8 cellular contexts compared by ENCODE assay signal in the genomic region with DNA sequence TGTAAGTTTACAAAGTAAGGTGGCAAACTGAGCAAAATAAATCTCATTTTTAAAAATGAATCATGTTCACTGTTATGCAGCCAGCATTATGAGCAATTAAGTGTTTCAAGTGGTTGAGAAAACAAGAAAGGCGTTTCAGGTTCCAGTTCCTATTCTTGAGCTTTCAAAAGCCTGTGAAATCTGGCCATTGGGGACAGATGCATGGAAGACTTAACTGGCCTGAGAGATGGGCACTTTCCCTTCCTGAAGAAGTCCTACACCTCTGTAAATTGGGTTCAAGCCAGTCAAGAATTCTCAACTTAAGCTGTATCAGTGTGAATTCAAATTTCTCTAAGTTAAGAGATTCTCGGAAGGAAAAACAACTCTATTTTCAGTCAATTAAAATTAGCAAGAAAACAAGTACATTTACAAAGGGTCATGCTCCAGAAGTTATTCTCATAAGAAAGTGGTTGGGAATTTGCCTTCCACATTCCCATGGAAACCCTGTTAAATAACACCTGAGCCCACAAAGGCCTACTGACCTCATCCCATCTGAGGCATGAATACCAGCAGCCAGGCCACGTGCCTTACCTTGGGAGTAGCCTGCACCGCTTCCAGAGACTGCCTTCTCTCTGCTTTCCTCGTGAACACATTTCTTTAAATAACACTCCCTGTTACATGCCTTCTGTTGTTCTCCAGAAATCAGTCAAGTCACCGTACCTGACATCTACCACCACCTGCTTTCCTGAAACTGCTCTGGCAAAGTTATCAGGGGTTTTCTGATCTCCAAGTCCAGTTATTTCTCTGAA. TPM values are rescaled to one million over a fixed set of nuclear protein-coding genes. Genes with fewer than 3 reads are reported as not detected.
DNase-seq lines count a peak whose midpoint lies in the region; ATAC-seq and TF ChIP-seq lines count a peak whose summit lies in the region.

No MANE protein-coding gene starts in this region.

- H3K4me1 Mint-ChIP-seq in CD4-positive, alpha-beta T cell (ENCODE audit: low read depth), result peaks cover 61% of the 10 kb centered on the region
- peaks cover 14% of the 10 kb centered on the region for H3K4me1 Mint-ChIP-seq in activated CD8-positive, alpha-beta T cell treated with anti-CD3 and anti-CD28 coated beads, Interleukin-2, amount 10 ng/mL, durations not matched to agents 7 days and 5 days (ENCODE audit: low read depth)

- ATAC-seq in CD4-positive, alpha-beta T cell (ENCODE audit: poor library complexity), result no peak
- ATAC-seq in GM19328 (IDR thresholded peaks at IDR 0.05; ENCODE audit: unreplicated experiment), result peak; percentile 57
- ATAC-seq in HG03159 (IDR thresholded peaks at IDR 0.05; ENCODE audit: unreplicated experiment), result peak; percentile 76
- ATAC-seq in activated CD8-positive, alpha-beta T cell treated with anti-CD3 and anti-CD28 coated beads, Interleukin-2, amount 10 ng/mL, durations not matched to agents 7 days and 5 days, result no peak
- ATAC-seq in gastrocnemius medialis, result peak; percentile 75 to 80

- H3K9me3 Mint-ChIP-seq in CD4-positive, alpha-beta T cell, result no peaks in the 10 kb centered on the region
- no peaks in the 10 kb centered on the region for H3K9me3 Mint-ChIP-seq in activated CD8-positive, alpha-beta T cell treated with anti-CD3 and anti-CD28 coated beads, Interleukin-2, amount 10 ng/mL, durations not matched to agents 7 days and 5 days (ENCODE audit: insufficient read depth)

- H3K36me3 Mint-ChIP-seq in CD4-positive, alpha-beta T cell (ENCODE audit: low read depth), result no peaks in the 10 kb centered on the region
- peaks cover 16% of the 10 kb centered on the region for H3K36me3 Mint-ChIP-seq in activated CD8-positive, alpha-beta T cell treated with anti-CD3 and anti-CD28 coated beads, Interleukin-2, amount 10 ng/mL, durations not matched to agents 7 days and 5 days (ENCODE audit: low read depth)

- H3K27me3 ChIP-seq in CD4-positive, alpha-beta T cell (ENCODE audit: control insufficient read depth, insufficient read depth, low read length), result no peaks in the 10 kb centered on the region
- H3K27me3 ChIP-seq in gastrocnemius medialis (no peaks in the 10 kb centered on the region), A673 (replicated peaks; ENCODE audit: insufficient read depth, low read depth, low read length, poor library complexity) (no peaks in the 10 kb centered on the region)

- H3K36me3 ChIP-seq in gastrocnemius medialis, result no peaks in the 10 kb centered on the region
- H3K36me3 ChIP-seq in A673 (ENCODE audit: insufficient read depth, low read length, poor library complexity, severe bottlenecking), result no peaks in the 10 kb centered on the region

- BruUV-seq in A673 (replicated peaks; lab: Mats Ljungman, UMichigan), result no TSS peak

- no peak for TF ChIP-seq POLR2A in gastrocnemius medialis (IDR thresholded peaks at IDR 0.05)

- peak overlapping the region; percentile 27 for H3K27ac Mint-ChIP-seq in CD4-positive, alpha-beta T cell
- peak overlapping the region; percentile 9 for H3K27ac Mint-ChIP-seq in activated CD8-positive, alpha-beta T cell treated with anti-CD3 and anti-CD28 coated beads, Interleukin-2, amount 10 ng/mL, durations not matched to agents 7 days and 5 days

- intact Hi-C loops in CD4-positive, alpha-beta T cell (cut with DNase I, micrococcal nuclease), result loop anchor here in 1 of 2 experiments (2.0 kb wide), 1 partner anchor 14 kb away; no protein-coding TSS in a partner anchor
- intact Hi-C loops in gastrocnemius medialis (cut with DNase I; ENCODE audit: low total_unique reads), result no loop called here
- intact Hi-C loops in A673 (cut with micrococcal nuclease; ENCODE audit: unreplicated experiment), result no loop called here

- CTCF ChIA-PET in CD4-positive, alpha-beta T cell (lab: Charles Lee), result interaction anchor here (1.3 to 4.0 kb wide), 3 partner anchors 9 to 128 kb away, joined by 3 to 23 read pairs (median 5); partner anchors contain the start of gene MAP3K5
- CTCF ChIA-PET in activated CD8-positive, alpha-beta T cell treated with anti-CD3 and anti-CD28 coated beads, Interleukin-2, amount 10 ng/mL, durations not matched to agents 7 days and 5 days (lab: Charles Lee), result interaction anchor here (0.6 to 6.3 kb wide), 3 partner anchors 9 to 1322 kb away, joined by 3 to 40 read pairs (median 3); partner anchors contain the start of gene MAP3K5
- CTCF ChIA-PET in A673 (lab: Charles Lee), result no interaction called here

- H3K4me1 ChIP-seq in gastrocnemius medialis (peaks cover 23 to 46% of the 10 kb centered on the region in 2 donors), A673 (ENCODE audit: insufficient read depth, low read length, poor library complexity, severe bottlenecking) (peaks cover 4% of the 10 kb centered on the region)

- DNase-seq in CD4-positive, alpha-beta T cell, result no peak
- DNase-seq in activated CD8-positive, alpha-beta T cell treated with anti-CD3 and anti-CD28 coated beads, Interleukin-2, amount 10 ng/mL, durations not matched to agents 7 days and 5 days, result no peak
- DNase-seq in gastrocnemius medialis (peak; percentile 20 to 37), A673 (ENCODE audit: low spot score) (no peak), HuH-7.5 (ENCODE audit: low spot score) (no peak), NCI-H446 (lab: John Stamatoyannopoulos, UW) (no peak)

- TF ChIP-seq CTCF in CD4-positive, alpha-beta T cell (IDR thresholded peaks at IDR 0.05), result no peak
- TF ChIP-seq CTCF in gastrocnemius medialis (IDR thresholded peaks at IDR 0.05 in 4 of 5, conservative IDR thresholded peaks at IDR 0.05 in 1 of 5) (no peak), A673 (conservative IDR thresholded peaks at IDR 0.05; ENCODE audit: low read depth, low read length) (no peak)

- no peaks in the 10 kb centered on the region for H3K27me3 Mint-ChIP-seq in CD4-positive, alpha-beta T cell
- no peaks in the 10 kb centered on the region for H3K27me3 Mint-ChIP-seq in activated CD8-positive, alpha-beta T cell treated with anti-CD3 and anti-CD28 coated beads, Interleukin-2, amount 10 ng/mL, durations not matched to agents 7 days and 5 days (ENCODE audit: low read depth)

- no peak overlapping the region for H3K27ac ChIP-seq in CD4-positive, alpha-beta T cell (ENCODE audit: low read depth, low read length)
- H3K27ac ChIP-seq in gastrocnemius medialis (peak overlapping the region in 3 of 4 donors; percentile 7 to 60 (median 44)), A673 (ENCODE audit: low read depth, low read length, poor library complexity, severe bottlenecking) (no peak overlapping the region)

- POLR2A ChIA-PET in CD4-positive, alpha-beta T cell (lab: Charles Lee), result interaction anchor here (0.8 to 1.7 kb wide), 5 partner anchors 12 to 126 kb away, joined by 3 to 9 read pairs (median 5); partner anchors contain the start of gene MAP3K5
- POLR2A ChIA-PET in activated CD8-positive, alpha-beta T cell treated with anti-CD3 and anti-CD28 coated beads, Interleukin-2, amount 10 ng/mL, durations not matched to agents 7 days and 5 days (lab: Charles Lee), result interaction anchor here (1.0 kb wide), 1 partner anchor 20 kb away, joined by 3 read pairs; no protein-coding TSS in a partner anchor
- POLR2A ChIA-PET in A673 (lab: Charles Lee; ENCODE audit: low non-redundant PET), result no interaction called here

- H3K9me3 ChIP-seq in CD4-positive, alpha-beta T cell (ENCODE audit: control insufficient read depth, low read length), result no peaks in the 10 kb centered on the region
- H3K9me3 ChIP-seq in gastrocnemius medialis, result no peaks in the 10 kb centered on the region
- no peaks in the 10 kb centered on the region for H3K9me3 ChIP-seq in A673 (ENCODE audit: low read depth, low read length, poor library complexity, severe bottlenecking)

- H3K4me3 Mint-ChIP-seq in CD4-positive, alpha-beta T cell, result no peak overlapping the region
- no peak overlapping the region for H3K4me3 Mint-ChIP-seq in activated CD8-positive, alpha-beta T cell treated with anti-CD3 and anti-CD28 coated beads, Interleukin-2, amount 10 ng/mL, durations not matched to agents 7 days and 5 days

- in situ Hi-C loops in gastrocnemius medialis (cut with MboI; ENCODE audit: low sequenced_read_pairs in 4 of 4), result no loop called here

- H3K4me3 ChIP-seq in gastrocnemius medialis (no peak overlapping the region), A673 (ENCODE audit: low read depth, low read length, poor library complexity, severe bottlenecking) (no peak overlapping the region)

RNA-seq across cellular contexts. Expression of gene MAP3K5, which starts 19.4 kb away (rescaled TPM):
- 10 to 100 TPM; 12.9 to 14.1 TPM for total RNA-seq in CD4-positive, alpha-beta T cell
- 10 to 100 TPM; 15.0 to 15.1 TPM for total RNA-seq in activated CD8-positive, alpha-beta T cell treated with anti-CD3 and anti-CD28 coated beads, Interleukin-2, amount 10 ng/mL, durations not matched to agents 7 days and 5 days
- total RNA-seq in gastrocnemius medialis (10 to 100 TPM in 1 of 4 donors, 1 to 10 TPM in 3; 2.9 to 46.9 (median 4.9) TPM), A673 (2021) (4.9 and 5.4 TPM in 2 replicates)

RNA-seq across cellular contexts. Expression of gene PEX7, which starts 49.5 kb away (rescaled TPM):
- 1 to 10 TPM; 2.0 to 3.4 TPM for total RNA-seq in CD4-positive, alpha-beta T cell
- 1 to 10 TPM; 2.5 to 3.3 TPM for total RNA-seq in activated CD8-positive, alpha-beta T cell treated with anti-CD3 and anti-CD28 coated beads, Interleukin-2, amount 10 ng/mL, durations not matched to agents 7 days and 5 days
- total RNA-seq in gastrocnemius medialis (10 to 100 TPM in 1 of 4 donors, 1 to 10 TPM in 2, under 1 TPM in 1; 0.32 to 10.6 (median 6.0) TPM), A673 (2021) (6.2 and 7.4 TPM in 2 replicates)

Comparison
In these comparisons a context has a peak if more than half of its experiments do, and no peak if none do; other contexts are left out.
1. ATAC-seq: peak in GM19328 (single experiment), HG03159 (single experiment) and gastrocnemius medialis (2 of 2); none in CD4-positive, alpha-beta T cell (single experiment) and activated CD8-positive, alpha-beta T cell treated with anti-CD3 and anti-CD28 coated beads, Interleukin-2, amount 10 ng/mL, durations not matched to agents 7 days and 5 days (single experiment).
2. DNase-seq: peak in gastrocnemius medialis (2 of 2); none in CD4-positive, alpha-beta T cell (0 of 10), activated CD8-positive, alpha-beta T cell treated with anti-CD3 and anti-CD28 coated beads, Interleukin-2, amount 10 ng/mL, durations not matched to agents 7 days and 5 days (single experiment), A673 (single experiment), HuH-7.5 (single experiment) and NCI-H446 (0 of 2).
3. H3K27ac ChIP-seq: peak in gastrocnemius medialis (3 of 4); none in CD4-positive, alpha-beta T cell (single experiment) and A673 (single experiment).